ENCODE assay signal across 19 cellular contexts in the genomic region with DNA sequence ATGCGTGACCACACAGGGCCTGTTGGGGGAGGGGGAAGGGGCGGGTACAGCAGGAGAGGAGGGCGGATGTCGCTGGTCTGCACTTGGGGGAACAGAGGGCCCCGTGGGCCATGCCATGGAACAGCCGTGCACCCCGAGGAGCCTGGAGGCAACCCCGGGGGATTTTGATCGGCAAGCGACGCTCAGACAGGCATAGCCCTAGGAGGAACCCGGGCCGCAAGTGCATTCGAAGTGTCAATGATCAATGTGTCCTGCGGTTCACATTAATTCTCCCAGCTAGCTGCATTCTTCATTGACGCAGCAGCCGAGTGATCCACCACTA.
A peak's percentile ranks its signal among the peaks of the same experiment; 100 is the strongest.
DNase-seq lines count a peak whose midpoint lies in the region; ATAC-seq, FAIRE-seq and TF ChIP-seq lines count a peak whose summit lies in the region.
"Had no signal": no experiment of that assay in that cellular context is flagged by ENCODE, and none has a peak within 500 bp of the region (broad histone marks: within the 10 kb centered on the region; RNA-seq: fewer than 3 reads in every experiment).

No MANE protein-coding gene starts in this region.

- FAIRE-seq in small intestine (lab: Jason Lieb, UNC), result no peak
- FAIRE-seq: GM18507, HepG2, HTR-8/SVneo had no signal

- H3K36me3 ChIP-seq in H7 (replicated peaks; ENCODE audit: control insufficient read depth, insufficient read depth, low read length) (no peaks in the 10 kb centered on the region), osteoblast (ENCODE audit: insufficient read depth, low read length) (no peaks in the 10 kb centered on the region), small intestine (ENCODE audit: control insufficient read depth in 2 of 2, insufficient read depth in 2 of 2, low read length in 2 of 2) (no peaks in the 10 kb centered on the region), right atrium auricular region (no peaks in the 10 kb centered on the region)
- H3K36me3 ChIP-seq: HAP-1 had no signal

- H3K27ac ChIP-seq in osteoblast (ENCODE audit: low read depth, low read length) (no peak overlapping the region), small intestine (ENCODE audit: low read depth in 1 of 2, low read length in 1 of 2) (no peak overlapping the region), right atrium auricular region (no peak overlapping the region), coronary artery (no peak overlapping the region)
- H3K27ac ChIP-seq: KMS-11 had no signal

- no peaks in the 10 kb centered on the region for H3K4me1 Mint-ChIP-seq in stimulated activated naive CD8-positive, alpha-beta T cell treated with anti-CD3 and anti-CD28 coated beads, Interleukin-15, amount 100 ng/mL, for 72 hours
- H3K4me1 Mint-ChIP-seq: B cell had no signal

- H3K79me2 ChIP-seq in osteoblast (ENCODE audit: insufficient read depth, low read length), result no peaks in the 10 kb centered on the region

- H3K27ac Mint-ChIP-seq in stimulated activated naive CD8-positive, alpha-beta T cell treated with anti-CD3 and anti-CD28 coated beads, Interleukin-15, amount 100 ng/mL, for 72 hours, result no peak overlapping the region
- H3K27ac Mint-ChIP-seq: B cell; CD4-positive, alpha-beta T cell had no signal

- H3K4me3 ChIP-seq in H7 (ENCODE audit: insufficient read depth, low read depth, low read length) (no peak overlapping the region), osteoblast (ENCODE audit: insufficient read depth, low read length) (no peak overlapping the region), small intestine (ENCODE audit: low read depth in 1 of 2, low read length in 2 of 2) (no peak overlapping the region), right atrium auricular region (no peak overlapping the region), coronary artery (no peak overlapping the region)
- H3K4me3 ChIP-seq: HAP-1 had no signal

- H3K9me3 Mint-ChIP-seq in stimulated activated naive CD8-positive, alpha-beta T cell treated with anti-CD3 and anti-CD28 coated beads, Interleukin-15, amount 100 ng/mL, for 72 hours, result peaks cover 5 to 46% of the 10 kb centered on the region in 2 donors
- H3K9me3 Mint-ChIP-seq: CD4-positive, alpha-beta T cell had no signal

- H4K20me1 ChIP-seq in osteoblast (ENCODE audit: insufficient read depth, low read length), result no peaks in the 10 kb centered on the region

- no peak overlapping the region for H3K4me3 Mint-ChIP-seq in stimulated activated naive CD8-positive, alpha-beta T cell treated with anti-CD3 and anti-CD28 coated beads, Interleukin-15, amount 100 ng/mL, for 72 hours
- H3K4me3 Mint-ChIP-seq: B cell; CD4-positive, alpha-beta T cell had no signal

- no peak for DNase-seq in stimulated activated naive CD8-positive, alpha-beta T cell treated with anti-CD3 and anti-CD28 coated beads, Interleukin-15, amount 100 ng/mL, for 72 hours
- DNase-seq in stimulated activated naive CD8-positive, alpha-beta T cell treated with anti-CD3 and anti-CD28 coated beads, Interleukin-15, Interleukin-2, amounts not matched to agents 100 U/mL and 50 U/mL, for 24 hours, result no peak
- peak; percentile 27 for DNase-seq in H7
- peak; percentile 44 for DNase-seq in osteoblast (ENCODE audit: insufficient read length, low spot score, missing footprints)
- DNase-seq in small intestine, result no peak
- no peak for DNase-seq in right atrium auricular region (ENCODE audit: low spot score)
- DNase-seq in coronary artery (ENCODE audit: low spot score), result no peak
- DNase-seq: ACHN; C1 segment of cervical spinal cord; Calu3; CD4-positive, alpha-beta T cell; DMS79; GOT3 had no signal

- H3K27me3 ChIP-seq in H7 (ENCODE audit: control insufficient read depth, insufficient read depth, low read length), result no peaks in the 10 kb centered on the region
- no peaks in the 10 kb centered on the region for H3K27me3 ChIP-seq in osteoblast (ENCODE audit: insufficient read depth, low read length)
- H3K27me3 ChIP-seq in small intestine (ENCODE audit: control insufficient read depth in 2 of 2, insufficient read depth in 2 of 2, low read length in 2 of 2), result no peaks in the 10 kb centered on the region
- peaks cover 0 to 3% of the 10 kb centered on the region in 2 donors for H3K27me3 ChIP-seq in right atrium auricular region

- no peak overlapping the region for H2AFZ ChIP-seq in osteoblast (ENCODE audit: low read length)

- ATAC-seq in stimulated activated naive CD8-positive, alpha-beta T cell treated with anti-CD3 and anti-CD28 coated beads, Interleukin-15, amount 100 ng/mL, for 72 hours, result peak; percentile 23
- no peak for ATAC-seq in stimulated activated naive CD8-positive, alpha-beta T cell treated with anti-CD3 and anti-CD28 coated beads, Interleukin-15, Interleukin-2, amounts not matched to agents 100 U/mL and 50 U/mL, for 24 hours
- ATAC-seq: HepG2 had no signal

- H3K4me1 ChIP-seq in osteoblast (ENCODE audit: insufficient read depth, low read length) (no peaks in the 10 kb centered on the region), small intestine (ENCODE audit: control insufficient read depth in 2 of 2, insufficient read depth in 1 of 2, low read depth in 1 of 2, low read length in 1 of 2) (no peaks in the 10 kb centered on the region), right atrium auricular region (no peaks in the 10 kb centered on the region)
- H3K4me1 ChIP-seq: HAP-1 had no signal

- H3K27me3 Mint-ChIP-seq in stimulated activated naive CD8-positive, alpha-beta T cell treated with anti-CD3 and anti-CD28 coated beads, Interleukin-15, amount 100 ng/mL, for 72 hours, result no peaks in the 10 kb centered on the region
- H3K27me3 Mint-ChIP-seq: B cell; CD4-positive, alpha-beta T cell had no signal

- no peak overlapping the region for H3K4me2 ChIP-seq in osteoblast (ENCODE audit: insufficient read depth, low read length)
- H3K4me2 ChIP-seq: KMS-11 had no signal

- WGBS in small intestine, 3 donors, result 91 to 97% (median 94%) methylated on average over 14 to 17 of the region's 17 CpGs

- H3K9me3 ChIP-seq in osteoblast (ENCODE audit: low read depth, low read length) (no peaks in the 10 kb centered on the region), small intestine (ENCODE audit: control insufficient read depth, low read depth) (peaks cover 13% of the 10 kb centered on the region), right atrium auricular region (peaks cover 0 to 17% of the 10 kb centered on the region in 2 donors)
- H3K9me3 ChIP-seq: HAP-1 had no signal

- TF ChIP-seq CTCF in osteoblast (IDR thresholded peaks at IDR 0.05; ENCODE audit: extremely low read depth, low read depth, low read length) (no peak), right atrium auricular region (IDR thresholded peaks at IDR 0.05) (no peak), coronary artery (IDR thresholded peaks at IDR 0.05) (no peak)

Comparison
In these comparisons a context has a peak if more than half of its experiments do, and no peak if none do; other contexts are left out.
1. DNase-seq: peak in H7 (single experiment) and osteoblast (single experiment); none in stimulated activated naive CD8-positive, alpha-beta T cell treated with anti-CD3 and anti-CD28 coated beads, Interleukin-15, amount 100 ng/mL, for 72 hours (0 of 2), stimulated activated naive CD8-positive, alpha-beta T cell treated with anti-CD3 and anti-CD28 coated beads, Interleukin-15, Interleukin-2, amounts not matched to agents 100 U/mL and 50 U/mL, for 24 hours (single experiment), small intestine (single experiment), right atrium auricular region (single experiment) and coronary artery (single experiment).